Comparison of ENCODE assay signal across 18 cellular contexts in the genomic region with DNA sequence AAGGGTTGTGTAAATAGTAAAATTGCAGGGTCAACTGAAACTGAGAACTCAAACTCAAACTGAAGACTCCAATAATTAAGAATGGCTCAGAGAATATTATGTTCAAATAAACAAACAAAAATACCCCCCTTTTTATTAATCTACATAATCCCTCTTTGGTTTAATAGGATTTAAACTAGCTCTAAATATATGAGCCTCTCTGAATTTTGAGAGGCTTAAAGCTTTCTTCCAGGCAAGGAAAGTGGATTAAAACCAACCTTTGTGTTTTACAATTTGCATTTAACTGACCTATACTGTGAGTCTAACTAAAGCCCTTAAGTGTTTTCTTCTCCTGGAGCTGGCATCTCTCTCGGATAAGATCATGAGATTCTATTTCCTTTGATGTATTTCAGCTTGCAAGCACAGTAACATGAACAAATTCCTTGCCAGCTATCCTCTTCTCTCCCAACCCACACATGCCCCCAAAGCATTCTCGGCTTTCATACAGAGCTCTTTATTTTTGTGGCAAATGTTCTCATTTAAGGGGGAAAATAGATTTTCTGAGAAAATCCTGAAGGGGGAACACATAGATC.
A peak's percentile ranks its signal among the peaks of the same experiment; 100 is the strongest.
DNase-seq lines count a peak whose midpoint lies in the region; ATAC-seq and TF ChIP-seq lines count a peak whose summit lies in the region.
"Had no signal": no experiment of that assay in that cellular context is flagged by ENCODE, and none has a peak within 500 bp of the region (broad histone marks: within the 10 kb centered on the region; RNA-seq: fewer than 3 reads in every experiment).

No MANE protein-coding gene starts in this region.

- DNase-seq in H7 (peak; percentile 1), WTC11 (ENCODE audit: low spot score) (no peak), iPS-NIHi11 (ENCODE audit: low spot score) (peak; percentile 6), retinal pigment epithelial cell (ENCODE audit: low read depth) (peak; percentile 75)
- no peak for DNase-seq in stimulated activated CD4-positive, alpha-beta T cell treated with anti-CD3 and anti-CD28 coated beads, Interleukin-15, amount 100 ng/mL, for 24 hours
- DNase-seq: activated CD4-positive, alpha-beta T cell treated with anti-CD3 and anti-CD28 coated beads for 36 hours; activated gamma-delta T cell; C1 segment of cervical spinal cord; effector CD4-positive, alpha-beta T cell; KBM-7; left ventricle myocardium superior; MM.1S; NCI-H2081 treated with DMSO at 0.1 percent for 48 hours; T-helper 17 cell; trophoblast cell had no signal

- H3K4me3 ChIP-seq in H7 (ENCODE audit: insufficient read depth, low read depth, low read length) (no peak overlapping the region), retinal pigment epithelial cell (ENCODE audit: low read length) (no peak overlapping the region)
- H3K4me3 ChIP-seq: SK-N-MC had no signal

- ATAC-seq in WTC11, result peak; percentile 91
- no peak for ATAC-seq in GM19328 (IDR thresholded peaks at IDR 0.05; ENCODE audit: unreplicated experiment)
- no peak for ATAC-seq in GM18868 (IDR thresholded peaks at IDR 0.05; ENCODE audit: unreplicated experiment)
- ATAC-seq: activated CD4-positive, alpha-beta T cell treated with anti-CD3 and anti-CD28 coated beads for 36 hours; left ventricle myocardium superior; T-helper 17 cell had no signal

- CTCF ChIA-PET in WTC11 (lab: Charles Lee), result no interaction called here

- H3K4me3 Mint-ChIP-seq in WTC11, result no peak overlapping the region
- H3K4me3 Mint-ChIP-seq: activated CD4-positive, alpha-beta T cell treated with anti-CD3 and anti-CD28 coated beads for 36 hours; T-helper 17 cell had no signal

- no peaks in the 10 kb centered on the region for H3K36me3 Mint-ChIP-seq in WTC11

- POLR2A ChIA-PET in WTC11 (lab: Charles Lee), result no interaction called here

- no peaks in the 10 kb centered on the region for H3K36me3 ChIP-seq in H7 (replicated peaks; ENCODE audit: control insufficient read depth, insufficient read depth, low read length)

- H3K4me1 Mint-ChIP-seq in WTC11, result peaks cover 21% of the 10 kb centered on the region
- H3K4me1 Mint-ChIP-seq: activated CD4-positive, alpha-beta T cell treated with anti-CD3 and anti-CD28 coated beads for 36 hours; T-helper 17 cell had no signal

- no peaks in the 10 kb centered on the region for H3K9me3 Mint-ChIP-seq in WTC11

- TF ChIP-seq CTCF in WTC11 (IDR thresholded peaks at IDR 0.05) (no peak), retinal pigment epithelial cell (conservative IDR thresholded peaks at IDR 0.05; ENCODE audit: low read depth, low read length) (no peak)

- peak overlapping the region; percentile 47 for H3K27ac Mint-ChIP-seq in WTC11
- H3K27ac Mint-ChIP-seq: activated CD4-positive, alpha-beta T cell treated with anti-CD3 and anti-CD28 coated beads for 36 hours; T-helper 17 cell had no signal

- H3K27me3 Mint-ChIP-seq in WTC11 (ENCODE audit: low read depth), result no peaks in the 10 kb centered on the region
- H3K27me3 Mint-ChIP-seq: activated CD4-positive, alpha-beta T cell treated with anti-CD3 and anti-CD28 coated beads for 36 hours; T-helper 17 cell had no signal

- H3K27me3 ChIP-seq in H7 (ENCODE audit: control insufficient read depth, insufficient read depth, low read length), result no peaks in the 10 kb centered on the region

TF ChIP-seq in WTC11, 78 proteins besides CTCF, POLR2A, EP300 and RAD21:
- TF ChIP-seq KAT7 (CRISPR knock-in tag; IDR thresholded peaks at IDR 0.05; ENCODE audit: borderline replicate concordance), result no peak
- no peak for TF ChIP-seq SP1 (CRISPR knock-in tag; conservative IDR thresholded peaks at IDR 0.05)
- TF ChIP-seq ETV6 (CRISPR knock-in tag; IDR thresholded peaks at IDR 0.05), result no peak
- TF ChIP-seq ATF1 (CRISPR knock-in tag; IDR thresholded peaks at IDR 0.05), result no peak
- TF ChIP-seq OVOL2 (CRISPR knock-in tag; IDR thresholded peaks at IDR 0.05; ENCODE audit: borderline replicate concordance), result no peak
- TF ChIP-seq RELA (CRISPR knock-in tag; IDR thresholded peaks at IDR 0.05; ENCODE audit: borderline replicate concordance), result no peak
- TF ChIP-seq, protein P1, sequence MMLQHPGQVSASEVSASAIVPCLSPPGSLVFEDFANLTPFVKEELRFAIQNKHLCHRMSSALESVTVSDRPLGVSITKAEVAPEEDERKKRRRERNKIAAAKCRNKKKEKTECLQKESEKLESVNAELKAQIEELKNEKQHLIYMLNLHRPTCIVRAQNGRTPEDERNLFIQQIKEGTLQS (CRISPR knock-in tag; conservative IDR thresholded peaks at IDR 0.05), result no peak
- TF ChIP-seq NR2C2 (CRISPR knock-in tag; IDR thresholded peaks at IDR 0.05), result no peak
- TF ChIP-seq, protein P2, sequence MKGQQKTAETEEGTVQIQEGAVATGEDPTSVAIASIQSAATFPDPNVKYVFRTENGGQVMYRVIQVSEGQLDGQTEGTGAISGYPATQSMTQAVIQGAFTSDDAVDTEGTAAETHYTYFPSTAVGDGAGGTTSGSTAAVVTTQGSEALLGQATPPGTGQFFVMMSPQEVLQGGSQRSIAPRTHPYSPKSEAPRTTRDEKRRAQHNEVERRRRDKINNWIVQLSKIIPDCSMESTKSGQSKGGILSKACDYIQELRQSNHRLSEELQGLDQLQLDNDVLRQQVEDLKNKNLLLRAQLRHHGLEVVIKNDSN (CRISPR knock-in tag; IDR thresholded peaks at IDR 0.05), result no peak
- TF ChIP-seq TEAD1 (CRISPR knock-in tag; IDR thresholded peaks at IDR 0.05), result no peak
- TF ChIP-seq NFYB (CRISPR knock-in tag; conservative IDR thresholded peaks at IDR 0.05; ENCODE audit: low read depth), result no peak
- TF ChIP-seq NR1H2 (CRISPR knock-in tag; IDR thresholded peaks at IDR 0.05), result no peak

Comparison
In these comparisons a context has a peak if more than half of its experiments do, and no peak if none do; other contexts are left out.
1. DNase-seq: peak in H7 (single experiment), iPS-NIHi11 (single experiment) and retinal pigment epithelial cell (single experiment); none in WTC11 (single experiment) and stimulated activated CD4-positive, alpha-beta T cell treated with anti-CD3 and anti-CD28 coated beads, Interleukin-15, amount 100 ng/mL, for 24 hours (single experiment).